17 cellular contexts compared by ENCODE assay signal in genomic region chr11:3996651-3997050, GRCh38.
"Had no signal": no experiment of that assay in that cellular context is flagged by ENCODE, and none has a peak within 500 bp of the region (broad histone marks: within the 10 kb centered on the region; RNA-seq: fewer than 3 reads in every experiment).

No MANE protein-coding gene starts in this region.

- H3K36me3 ChIP-seq: heart right ventricle, right atrium auricular region, sigmoid colon, upper lobe of left lung, uterus had no signal

- H3K27me3 ChIP-seq: heart right ventricle, right atrium auricular region, sigmoid colon, upper lobe of left lung, uterus had no signal

- H3K9me3 ChIP-seq: uterus had no signal

- ATAC-seq: esophagus mucosa, natural killer cell had no signal

- H3K4me3 ChIP-seq: coronary artery, heart right ventricle, right atrium auricular region, sigmoid colon, skin epidermis, upper lobe of left lung, uterus had no signal

- DNase-seq: effector CD4-positive, alpha-beta T cell; hypothalamus; kidney glomerular epithelial cell; natural killer cell; posterior cingulate gyrus; sigmoid colon; stimulated activated CD4-positive, alpha-beta T cell treated with anti-CD3 and anti-CD28 coated beads, Interleukin-12 subunit alpha, Interleukin-12 subunit beta, amount 100 ng/mL, for 4 hours; stimulated activated naive CD4-positive, alpha-beta T cell treated with Interleukin-2 at 50 U/mL for 16 hours; upper lobe of left lung; uterus had no signal

- H3K4me1 ChIP-seq: uterus had no signal

- FAIRE-seq: frontal cortex, islet of Langerhans had no signal

- H3K27ac ChIP-seq: coronary artery, right atrium auricular region, sigmoid colon, skin epidermis, upper lobe of left lung, uterus had no signal
